In genomic region chr9:124008307-124008854, GRCh38 we compare ENCODE assay signal across 1 cellular context.
TF ChIP-seq lines count a peak whose summit lies in the region.

No MANE protein-coding gene starts in this region.

TF ChIP-seq in GM12878, 131 proteins besides CTCF, POLR2A, EP300 and RAD21 (continued from another document):
- TF ChIP-seq CEBPZ (IDR thresholded peaks at IDR 0.05; ENCODE audit: low read depth, low read length) (no peak), BHLHE40 (IDR thresholded peaks at IDR 0.05; ENCODE audit: borderline replicate concordance in 1 of 2, low read depth in 2 of 2, low read length in 1 of 2) (no peak), HSF1 (IDR thresholded peaks at IDR 0.05; ENCODE audit: low read depth, low read length) (no peak), JUND (IDR thresholded peaks at IDR 0.05; ENCODE audit: low read depth, low read length) (no peak), NR2C1 (IDR thresholded peaks at IDR 0.05) (no peak), SUZ12 (IDR thresholded peaks at IDR 0.05; ENCODE audit: unreplicated experiment) (peak; percentile 89), SREBF2 (IDR thresholded peaks at IDR 0.05; ENCODE audit: low read length) (no peak), WRNIP1 (IDR thresholded peaks at IDR 0.05; ENCODE audit: borderline replicate concordance, low read depth, low read length) (no peak), MEF2B (IDR thresholded peaks at IDR 0.05; ENCODE audit: partially characterized antibody, poor library complexity, severe bottlenecking) (no peak), CREM (IDR thresholded peaks at IDR 0.05; ENCODE audit: low read depth) (no peak), IKZF1 (conservative IDR thresholded peaks at IDR 0.05) (peak; percentile 21; the same call in 1 of the 2 replicates), RELA (IDR thresholded peaks at IDR 0.05; ENCODE audit: borderline replicate concordance, partially characterized antibody) (no peak), EED (IDR thresholded peaks at IDR 0.05; ENCODE audit: low read depth) (peak; percentile 5; the same call in 1 of the 2 replicates), ELK1 (IDR thresholded peaks at IDR 0.05; ENCODE audit: low read depth, low read length) (no peak), NR2F1 (conservative IDR thresholded peaks at IDR 0.05) (no peak), ZNF24 (IDR thresholded peaks at IDR 0.05) (no peak), NFYA (IDR thresholded peaks at IDR 0.05; ENCODE audit: borderline replicate concordance, low read depth, low read length) (no peak), HDAC2 (IDR thresholded peaks at IDR 0.05) (no peak), MYB (IDR thresholded peaks at IDR 0.05; ENCODE audit: borderline replicate concordance, low read depth, low read length) (no peak), IRF5 (IDR thresholded peaks at IDR 0.05; ENCODE audit: borderline replicate concordance) (no peak), ZNF207 (IDR thresholded peaks at IDR 0.05; ENCODE audit: borderline replicate concordance) (no peak), CBFB (IDR thresholded peaks at IDR 0.05; ENCODE audit: low read depth) (no peak), E2F4 (IDR thresholded peaks at IDR 0.05; ENCODE audit: low read depth, low read length) (no peak), DPF2 (IDR thresholded peaks at IDR 0.05) (peak; percentile 18; the same call in 1 of the 2 replicates)
- TF ChIP-seq, protein P1, sequence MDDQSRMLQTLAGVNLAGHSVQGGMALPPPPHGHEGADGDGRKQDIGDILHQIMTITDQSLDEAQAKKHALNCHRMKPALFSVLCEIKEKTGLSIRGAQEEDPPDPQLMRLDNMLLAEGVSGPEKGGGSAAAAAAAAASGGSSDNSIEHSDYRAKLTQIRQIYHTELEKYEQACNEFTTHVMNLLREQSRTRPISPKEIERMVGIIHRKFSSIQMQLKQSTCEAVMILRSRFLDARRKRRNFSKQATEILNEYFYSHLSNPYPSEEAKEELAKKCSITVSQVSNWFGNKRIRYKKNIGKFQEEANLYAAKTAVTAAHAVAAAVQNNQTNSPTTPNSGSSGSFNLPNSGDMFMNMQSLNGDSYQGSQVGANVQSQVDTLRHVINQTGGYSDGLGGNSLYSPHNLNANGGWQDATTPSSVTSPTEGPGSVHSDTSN (IDR thresholded peaks at IDR 0.05; ENCODE audit: insufficient replicate concordance, low read depth, low read length): peak; percentile 68
- TF ChIP-seq, protein P2, sequence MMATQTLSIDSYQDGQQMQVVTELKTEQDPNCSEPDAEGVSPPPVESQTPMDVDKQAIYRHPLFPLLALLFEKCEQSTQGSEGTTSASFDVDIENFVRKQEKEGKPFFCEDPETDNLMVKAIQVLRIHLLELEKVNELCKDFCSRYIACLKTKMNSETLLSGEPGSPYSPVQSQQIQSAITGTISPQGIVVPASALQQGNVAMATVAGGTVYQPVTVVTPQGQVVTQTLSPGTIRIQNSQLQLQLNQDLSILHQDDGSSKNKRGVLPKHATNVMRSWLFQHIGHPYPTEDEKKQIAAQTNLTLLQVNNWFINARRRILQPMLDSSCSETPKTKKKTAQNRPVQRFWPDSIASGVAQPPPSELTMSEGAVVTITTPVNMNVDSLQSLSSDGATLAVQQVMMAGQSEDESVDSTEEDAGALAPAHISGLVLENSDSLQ (IDR thresholded peaks at IDR 0.05): peak; percentile 86
- TF ChIP-seq, protein P3, sequence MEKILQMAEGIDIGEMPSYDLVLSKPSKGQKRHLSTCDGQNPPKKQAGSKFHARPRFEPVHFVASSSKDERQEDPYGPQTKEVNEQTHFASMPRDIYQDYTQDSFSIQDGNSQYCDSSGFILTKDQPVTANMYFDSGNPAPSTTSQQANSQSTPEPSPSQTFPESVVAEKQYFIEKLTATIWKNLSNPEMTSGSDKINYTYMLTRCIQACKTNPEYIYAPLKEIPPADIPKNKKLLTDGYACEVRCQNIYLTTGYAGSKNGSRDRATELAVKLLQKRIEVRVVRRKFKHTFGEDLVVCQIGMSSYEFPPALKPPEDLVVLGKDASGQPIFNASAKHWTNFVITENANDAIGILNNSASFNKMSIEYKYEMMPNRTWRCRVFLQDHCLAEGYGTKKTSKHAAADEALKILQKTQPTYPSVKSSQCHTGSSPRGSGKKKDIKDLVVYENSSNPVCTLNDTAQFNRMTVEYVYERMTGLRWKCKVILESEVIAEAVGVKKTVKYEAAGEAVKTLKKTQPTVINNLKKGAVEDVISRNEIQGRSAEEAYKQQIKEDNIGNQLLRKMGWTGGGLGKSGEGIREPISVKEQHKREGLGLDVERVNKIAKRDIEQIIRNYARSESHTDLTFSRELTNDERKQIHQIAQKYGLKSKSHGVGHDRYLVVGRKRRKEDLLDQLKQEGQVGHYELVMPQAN (conservative IDR thresholded peaks at IDR 0.05): no peak; the same call in 1 of the 2 replicates
- TF ChIP-seq, protein P4, sequence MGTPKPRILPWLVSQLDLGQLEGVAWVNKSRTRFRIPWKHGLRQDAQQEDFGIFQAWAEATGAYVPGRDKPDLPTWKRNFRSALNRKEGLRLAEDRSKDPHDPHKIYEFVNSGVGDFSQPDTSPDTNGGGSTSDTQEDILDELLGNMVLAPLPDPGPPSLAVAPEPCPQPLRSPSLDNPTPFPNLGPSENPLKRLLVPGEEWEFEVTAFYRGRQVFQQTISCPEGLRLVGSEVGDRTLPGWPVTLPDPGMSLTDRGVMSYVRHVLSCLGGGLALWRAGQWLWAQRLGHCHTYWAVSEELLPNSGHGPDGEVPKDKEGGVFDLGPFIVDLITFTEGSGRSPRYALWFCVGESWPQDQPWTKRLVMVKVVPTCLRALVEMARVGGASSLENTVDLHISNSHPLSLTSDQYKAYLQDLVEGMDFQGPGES (IDR thresholded peaks at IDR 0.05): no peak
- TF ChIP-seq, protein P5, sequence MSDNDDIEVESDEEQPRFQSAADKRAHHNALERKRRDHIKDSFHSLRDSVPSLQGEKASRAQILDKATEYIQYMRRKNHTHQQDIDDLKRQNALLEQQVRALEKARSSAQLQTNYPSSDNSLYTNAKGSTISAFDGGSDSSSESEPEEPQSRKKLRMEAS (IDR thresholded peaks at IDR 0.05; ENCODE audit: low read depth, low read length): no peak
